In genomic region chr2:25491003-25491696, GRCh38 we compare ENCODE assay signal across 19 cellular contexts.
DNase-seq lines count a peak whose midpoint lies in the region; ATAC-seq and TF ChIP-seq lines count a peak whose summit lies in the region.
"Had no signal": no experiment of that assay in that cellular context is flagged by ENCODE, and none has a peak within 500 bp of the region (broad histone marks: within the 10 kb centered on the region; RNA-seq: fewer than 3 reads in every experiment).

No MANE protein-coding gene starts in this region.

- H3K9me3 Mint-ChIP-seq in stimulated activated naive CD8-positive, alpha-beta T cell treated with anti-CD3 and anti-CD28 coated beads, Interleukin-15, amount 100 ng/mL, for 72 hours, result no peaks in the 10 kb centered on the region
- H3K9me3 Mint-ChIP-seq: naive thymus-derived CD4-positive, alpha-beta T cell had no signal

- H3K4me3 Mint-ChIP-seq in stimulated activated naive CD8-positive, alpha-beta T cell treated with anti-CD3 and anti-CD28 coated beads, Interleukin-15, amount 100 ng/mL, for 72 hours, result no peak overlapping the region
- H3K4me3 Mint-ChIP-seq: activated CD4-positive, alpha-beta T cell treated with anti-CD3 and anti-CD28 coated beads for 36 hours; naive thymus-derived CD4-positive, alpha-beta T cell had no signal

- H3K79me2 ChIP-seq in GM23248 (ENCODE audit: insufficient read depth), result no peaks in the 10 kb centered on the region

- no peaks in the 10 kb centered on the region for H3K27me3 Mint-ChIP-seq in stimulated activated naive CD8-positive, alpha-beta T cell treated with anti-CD3 and anti-CD28 coated beads, Interleukin-15, amount 100 ng/mL, for 72 hours
- H3K27me3 Mint-ChIP-seq: activated CD4-positive, alpha-beta T cell treated with anti-CD3 and anti-CD28 coated beads for 36 hours; naive thymus-derived CD4-positive, alpha-beta T cell had no signal

- H3K9ac ChIP-seq in GM23248, result no peak overlapping the region

- H3K4me3 ChIP-seq in AG09309 (ENCODE audit: control insufficient read depth, low read depth, low read length) (no peak overlapping the region), GM23248 (no peak overlapping the region), RWPE2 (ENCODE audit: severe bottlenecking) (no peak overlapping the region), foreskin fibroblast (ENCODE audit: low read depth in 1 of 2, low read length in 2 of 2) (no peak overlapping the region)
- H3K4me3 ChIP-seq: adrenal gland, left ventricle myocardium inferior, pancreas, SJSA1, skin epidermis had no signal

- H3K4me2 ChIP-seq in GM23248 (ENCODE audit: unreplicated experiment), result no peak overlapping the region

- no peak overlapping the region for H3K27ac Mint-ChIP-seq in stimulated activated naive CD8-positive, alpha-beta T cell treated with anti-CD3 and anti-CD28 coated beads, Interleukin-15, amount 100 ng/mL, for 72 hours
- H3K27ac Mint-ChIP-seq: activated CD4-positive, alpha-beta T cell treated with anti-CD3 and anti-CD28 coated beads for 36 hours; naive thymus-derived CD4-positive, alpha-beta T cell had no signal

- no peak for TF ChIP-seq CTCF in AG09309 (IDR thresholded peaks at IDR 0.05; ENCODE audit: control insufficient read depth, insufficient read depth, low read depth, low read length, missing control alignments)
- TF ChIP-seq CTCF in RWPE2 (IDR thresholded peaks at IDR 0.05; ENCODE audit: poor library complexity, severe bottlenecking), result no peak
- TF ChIP-seq CTCF in foreskin fibroblast (IDR thresholded peaks at IDR 0.05; ENCODE audit: low read depth, low read length), result no peak

- peak; percentile 32 for DNase-seq in AG09309 (ENCODE audit: low read depth)
- peak; percentile 35 for DNase-seq in GM23248
- no peak for DNase-seq in RWPE2 (ENCODE audit: low spot score)
- peak; percentile 3 to 28 for DNase-seq in foreskin fibroblast
- DNase-seq in DMS79 (lab: John Stamatoyannopoulos, UW), result no peak
- DNase-seq in stimulated activated naive CD8-positive, alpha-beta T cell treated with anti-CD3 and anti-CD28 coated beads, Interleukin-15, amount 100 ng/mL, for 72 hours, result no peak
- no peak for DNase-seq in hippocampal formation (lab: John Stamatoyannopoulos, UW)
- DNase-seq in SIG-M5 treated with dmso at 0.1 percent for 504 hours (lab: John Stamatoyannopoulos, UW; ENCODE audit: unreplicated experiment), result no peak
- DNase-seq: activated CD4-positive, alpha-beta T cell treated with anti-CD3 and anti-CD28 coated beads for 36 hours; activated effector memory CD4-positive, alpha-beta T cell treated with Interleukin-2 at 50 U/mL for 16 hours; adrenal gland; COR-L47; left ventricle myocardium inferior; naive thymus-derived CD4-positive, alpha-beta T cell; pancreas; stimulated activated CD4-positive, alpha-beta T cell treated with anti-CD3 and anti-CD28 coated beads, Interleukin-4, amount 100 ng/mL, for 24 hours; T-helper 9 cell had no signal

- H3K4me1 Mint-ChIP-seq in stimulated activated naive CD8-positive, alpha-beta T cell treated with anti-CD3 and anti-CD28 coated beads, Interleukin-15, amount 100 ng/mL, for 72 hours, result no peaks in the 10 kb centered on the region

- H3K36me3 ChIP-seq in GM23248 (ENCODE audit: low read depth) (no peaks in the 10 kb centered on the region), RWPE2 (ENCODE audit: low read depth) (peaks cover 4% of the 10 kb centered on the region; the same call in 1 of the 2 replicates)
- H3K36me3 ChIP-seq: adrenal gland, left ventricle myocardium inferior, pancreas, SJSA1 had no signal

- H3K9me2 ChIP-seq in GM23248 (ENCODE audit: insufficient read depth), result no peaks in the 10 kb centered on the region

- H2AFZ ChIP-seq in GM23248, result no peak overlapping the region

- H3K9me3 ChIP-seq in GM23248 (ENCODE audit: low read depth), result no peaks in the 10 kb centered on the region
- no peaks in the 10 kb centered on the region for H3K9me3 ChIP-seq in RWPE2 (ENCODE audit: severe bottlenecking)
- H3K9me3 ChIP-seq: adrenal gland, left ventricle myocardium inferior, pancreas had no signal

- 84 to 88% methylated on average over 6 of the region's 6 CpGs for WGBS in GM23248 (ENCODE audit: low coverage in 1 of 2, low lambda C conversion rate in 2 of 2, missing lambda C conversion rate in 2 of 2), 2 experiments

- H3K4me1 ChIP-seq in GM23248 (ENCODE audit: insufficient read depth) (peaks cover 8% of the 10 kb centered on the region; the same call in 1 of the 2 replicates), RWPE2 (ENCODE audit: insufficient read depth, poor library complexity, severe bottlenecking) (peaks cover 4% of the 10 kb centered on the region)
- H3K4me1 ChIP-seq: adrenal gland, left ventricle myocardium inferior had no signal

- H3K27me3 ChIP-seq in GM23248 (replicated peaks; ENCODE audit: insufficient read depth) (no peaks in the 10 kb centered on the region), RWPE2 (ENCODE audit: insufficient read depth, poor library complexity, severe bottlenecking) (no peaks in the 10 kb centered on the region)
- H3K27me3 ChIP-seq: adrenal gland, pancreas, SJSA1 had no signal

- in situ Hi-C loops in GM23248 (cut with MboI), result no loop called here

- ATAC-seq in RWPE2 (ENCODE audit: low read depth), result peak; percentile 95
- no peak for ATAC-seq in stimulated activated naive CD8-positive, alpha-beta T cell treated with anti-CD3 and anti-CD28 coated beads, Interleukin-15, amount 100 ng/mL, for 72 hours
- ATAC-seq: activated CD4-positive, alpha-beta T cell treated with anti-CD3 and anti-CD28 coated beads for 36 hours; naive thymus-derived CD4-positive, alpha-beta T cell had no signal

- H3K27ac ChIP-seq in GM23248 (no peak overlapping the region), RWPE2 (ENCODE audit: poor library complexity, severe bottlenecking) (no peak overlapping the region)
- H3K27ac ChIP-seq: adrenal gland, left ventricle myocardium inferior, pancreas, SJSA1, skin epidermis had no signal

- H3F3A ChIP-seq in GM23248 (ENCODE audit: insufficient read depth), result no peaks in the 10 kb centered on the region

- no peaks in the 10 kb centered on the region for H4K20me1 ChIP-seq in GM23248 (ENCODE audit: insufficient read depth)

Comparison
In these comparisons a context has a peak if more than half of its experiments do, and no peak if none do; other contexts are left out.
1. DNase-seq: peak in AG09309 (single experiment), GM23248 (single experiment) and foreskin fibroblast (2 of 2); none in RWPE2 (single experiment), DMS79 (single experiment), stimulated activated naive CD8-positive, alpha-beta T cell treated with anti-CD3 and anti-CD28 coated beads, Interleukin-15, amount 100 ng/mL, for 72 hours (0 of 2), hippocampal formation (0 of 2) and SIG-M5 treated with dmso at 0.1 percent for 504 hours (single experiment).